Comparison of ENCODE assay signal across 21 cellular contexts in genomic region chr7:40583653-40584424, GRCh38.
DNase-seq lines count a peak whose midpoint lies in the region; ATAC-seq, FAIRE-seq and TF ChIP-seq lines count a peak whose summit lies in the region.
"Had no signal": no experiment of that assay in that cellular context is flagged by ENCODE, and none has a peak within 500 bp of the region (broad histone marks: within the 10 kb centered on the region; RNA-seq: fewer than 3 reads in every experiment).

No MANE protein-coding gene starts in this region.

- no peak overlapping the region for H3K27ac Mint-ChIP-seq in stimulated activated naive CD8-positive, alpha-beta T cell treated with anti-CD3 and anti-CD28 coated beads, Interleukin-15, amount 100 ng/mL, for 72 hours
- no peak overlapping the region for H3K27ac Mint-ChIP-seq in activated T-helper 2 cell treated with anti-CD3 and anti-CD28 coated beads, Interferon-gamma antibody, Interleukin-2, Interleukin-4, amounts not matched to agents 10 μg/mL and 5 μg/mL and 100 μg/mL, durations not matched to agents 14 hours and 24 hours and 36 hours
- H3K27ac Mint-ChIP-seq: activated naive CD4-positive, alpha-beta T cell treated with anti-CD3 and anti-CD28 coated beads, Interleukin-2, amount 50 U/mL, for 72 hours; naive thymus-derived CD4-positive, alpha-beta T cell; stimulated activated memory B cell treated with anti-CD40 and anti-IgM and Interleukin-4, amounts not matched to agents 10 μg/mL and 1 μg/mL and 100 μg/mL, for 72 hours had no signal

- peaks cover 6% of the 10 kb centered on the region for H3K4me1 Mint-ChIP-seq in stimulated activated naive CD8-positive, alpha-beta T cell treated with anti-CD3 and anti-CD28 coated beads, Interleukin-15, amount 100 ng/mL, for 72 hours
- no peaks in the 10 kb centered on the region for H3K4me1 Mint-ChIP-seq in activated T-helper 2 cell treated with anti-CD3 and anti-CD28 coated beads, Interferon-gamma antibody, Interleukin-2, Interleukin-4, amounts not matched to agents 10 μg/mL and 5 μg/mL and 100 μg/mL, durations not matched to agents 14 hours and 24 hours and 36 hours (ENCODE audit: low read depth)
- H3K4me1 Mint-ChIP-seq: stimulated activated memory B cell treated with anti-CD40 and anti-IgM and Interleukin-4, amounts not matched to agents 10 μg/mL and 1 μg/mL and 100 μg/mL, for 72 hours had no signal

- peak in 5 of 8 donors; percentile 24 to 85 (median 69) for ATAC-seq in heart right ventricle
- ATAC-seq in left ventricle myocardium superior: peak; percentile 81
- ATAC-seq in stimulated activated naive CD8-positive, alpha-beta T cell treated with anti-CD3 and anti-CD28 coated beads, Interleukin-15, amount 100 ng/mL, for 72 hours: no peak
- no peak for ATAC-seq in activated CD4-positive, CD25-positive, alpha-beta regulatory T cell treated with anti-CD3 and anti-CD28 coated beads, Interleukin-2, amount 50 U/mL, for 24 hours
- ATAC-seq: activated naive CD4-positive, alpha-beta T cell treated with anti-CD3 and anti-CD28 coated beads, Interleukin-2, amount 50 U/mL, for 72 hours; body of pancreas; naive thymus-derived CD4-positive, alpha-beta T cell; psoas muscle; stimulated activated memory B cell treated with anti-CD40 and anti-IgM and Interleukin-4, amounts not matched to agents 10 μg/mL and 1 μg/mL and 100 μg/mL, for 72 hours had no signal

- intact Hi-C loops in heart right ventricle (cut with DNase I) (no loop called here), cardiac septum (cut with DNase I) (no loop called here), ascending aorta (cut with DNase I) (no loop called here), left ventricle myocardium superior (cut with micrococcal nuclease) (no loop called here)
- intact Hi-C loops in activated T-helper 2 cell treated with anti-CD3 and anti-CD28 coated beads, Interferon-gamma antibody, Interleukin-2, Interleukin-4, amounts not matched to agents 10 μg/mL and 5 μg/mL and 100 μg/mL, durations not matched to agents 14 hours and 24 hours and 36 hours (cut with micrococcal nuclease): no loop called here

- peaks cover 7% of the 10 kb centered on the region for H3K27me3 Mint-ChIP-seq in stimulated activated naive CD8-positive, alpha-beta T cell treated with anti-CD3 and anti-CD28 coated beads, Interleukin-15, amount 100 ng/mL, for 72 hours
- H3K27me3 Mint-ChIP-seq in activated T-helper 2 cell treated with anti-CD3 and anti-CD28 coated beads, Interferon-gamma antibody, Interleukin-2, Interleukin-4, amounts not matched to agents 10 μg/mL and 5 μg/mL and 100 μg/mL, durations not matched to agents 14 hours and 24 hours and 36 hours (ENCODE audit: low read depth): no peaks in the 10 kb centered on the region
- H3K27me3 Mint-ChIP-seq: naive thymus-derived CD4-positive, alpha-beta T cell; stimulated activated memory B cell treated with anti-CD40 and anti-IgM and Interleukin-4, amounts not matched to agents 10 μg/mL and 1 μg/mL and 100 μg/mL, for 72 hours had no signal

- H3K27ac ChIP-seq in heart right ventricle (peak overlapping the region in 3 of 10 donors; percentile 2 to 50 (median 12)), ascending aorta (peak overlapping the region; percentile 58 to 67)
- H3K27ac ChIP-seq: body of pancreas, C4-2B, psoas muscle, VCaP had no signal

- H3K36me3 Mint-ChIP-seq in activated T-helper 2 cell treated with anti-CD3 and anti-CD28 coated beads, Interferon-gamma antibody, Interleukin-2, Interleukin-4, amounts not matched to agents 10 μg/mL and 5 μg/mL and 100 μg/mL, durations not matched to agents 14 hours and 24 hours and 36 hours (ENCODE audit: low read depth): no peaks in the 10 kb centered on the region
- H3K36me3 Mint-ChIP-seq: activated naive CD4-positive, alpha-beta T cell treated with anti-CD3 and anti-CD28 coated beads, Interleukin-2, amount 50 U/mL, for 72 hours; naive thymus-derived CD4-positive, alpha-beta T cell; stimulated activated memory B cell treated with anti-CD40 and anti-IgM and Interleukin-4, amounts not matched to agents 10 μg/mL and 1 μg/mL and 100 μg/mL, for 72 hours had no signal

- H3K9me3 ChIP-seq in heart right ventricle (no peaks in the 10 kb centered on the region), ascending aorta (no peaks in the 10 kb centered on the region)
- H3K9me3 ChIP-seq: body of pancreas, MG63, psoas muscle had no signal

- no peaks in the 10 kb centered on the region for H3K36me3 ChIP-seq in heart right ventricle
- H3K36me3 ChIP-seq in ascending aorta: no peaks in the 10 kb centered on the region
- H3K36me3 ChIP-seq: MG63 had no signal

- H3K27me3 ChIP-seq in heart right ventricle: no peaks in the 10 kb centered on the region
- H3K27me3 ChIP-seq in ascending aorta: no peaks in the 10 kb centered on the region
- H3K27me3 ChIP-seq: body of pancreas, MG63 had no signal

- H3K4me1 ChIP-seq in heart right ventricle (peaks cover 0 to 5% (median 0%) of the 10 kb centered on the region in 9 donors), ascending aorta (peaks cover 0 to 22% of the 10 kb centered on the region in 2 donors)
- H3K4me1 ChIP-seq: body of pancreas, psoas muscle had no signal

- TF ChIP-seq CTCF in heart right ventricle (IDR thresholded peaks at IDR 0.05): no peak
- no peak for TF ChIP-seq CTCF in ascending aorta (IDR thresholded peaks at IDR 0.05)

- H3K4me3 Mint-ChIP-seq in stimulated activated naive CD8-positive, alpha-beta T cell treated with anti-CD3 and anti-CD28 coated beads, Interleukin-15, amount 100 ng/mL, for 72 hours: no peak overlapping the region
- H3K4me3 Mint-ChIP-seq in activated T-helper 2 cell treated with anti-CD3 and anti-CD28 coated beads, Interferon-gamma antibody, Interleukin-2, Interleukin-4, amounts not matched to agents 10 μg/mL and 5 μg/mL and 100 μg/mL, durations not matched to agents 14 hours and 24 hours and 36 hours (ENCODE audit: low read depth): no peak overlapping the region
- H3K4me3 Mint-ChIP-seq: naive thymus-derived CD4-positive, alpha-beta T cell; stimulated activated memory B cell treated with anti-CD40 and anti-IgM and Interleukin-4, amounts not matched to agents 10 μg/mL and 1 μg/mL and 100 μg/mL, for 72 hours had no signal

- no peak overlapping the region for H3K4me3 ChIP-seq in heart right ventricle
- no peak overlapping the region for H3K4me3 ChIP-seq in ascending aorta
- H3K4me3 ChIP-seq: body of pancreas, lung, MG63, psoas muscle had no signal

- no peaks in the 10 kb centered on the region for H3K9me3 Mint-ChIP-seq in stimulated activated naive CD8-positive, alpha-beta T cell treated with anti-CD3 and anti-CD28 coated beads, Interleukin-15, amount 100 ng/mL, for 72 hours
- no peaks in the 10 kb centered on the region for H3K9me3 Mint-ChIP-seq in activated T-helper 2 cell treated with anti-CD3 and anti-CD28 coated beads, Interferon-gamma antibody, Interleukin-2, Interleukin-4, amounts not matched to agents 10 μg/mL and 5 μg/mL and 100 μg/mL, durations not matched to agents 14 hours and 24 hours and 36 hours
- H3K9me3 Mint-ChIP-seq: activated naive CD4-positive, alpha-beta T cell treated with anti-CD3 and anti-CD28 coated beads, Interleukin-2, amount 50 U/mL, for 72 hours; naive thymus-derived CD4-positive, alpha-beta T cell; stimulated activated memory B cell treated with anti-CD40 and anti-IgM and Interleukin-4, amounts not matched to agents 10 μg/mL and 1 μg/mL and 100 μg/mL, for 72 hours had no signal

- 56 to 61% methylated on average over 5 of the region's 5 CpGs for WGBS in heart right ventricle, 2 donors

- peak in 1 of 2 donors; percentile 4 for DNase-seq in heart right ventricle
- DNase-seq in cardiac septum (ENCODE audit: low spot score): no peak
- no peak for DNase-seq in ascending aorta (ENCODE audit: low spot score in 2 of 2)
- DNase-seq in left ventricle myocardium superior: no peak
- peak; percentile 18 for DNase-seq in urothelium cell line (ENCODE audit: low spot score)
- no peak for DNase-seq in stimulated activated naive CD8-positive, alpha-beta T cell treated with anti-CD3 and anti-CD28 coated beads, Interleukin-15, amount 100 ng/mL, for 72 hours
- no peak for DNase-seq in activated T-helper 2 cell treated with anti-CD3 and anti-CD28 coated beads, Interferon-gamma antibody, Interleukin-2, Interleukin-4, amounts not matched to agents 10 μg/mL and 5 μg/mL and 100 μg/mL, durations not matched to agents 14 hours and 24 hours and 36 hours (ENCODE audit: low spot score)
- DNase-seq: activated T-cell treated with anti-CD3 and anti-CD28 coated beads, Interleukin-2, amount 50 U/mL, for 48 hours; body of pancreas; cortex of kidney; head of caudate nucleus; MG63; naive thymus-derived CD4-positive, alpha-beta T cell; NCI-H2227 treated with DMSO at 0.1 percent for 48 hours; psoas muscle had no signal

- FAIRE-seq in urothelium cell line (lab: Jason Lieb, UNC): peak; percentile 66

Comparison
In these comparisons a context has a peak if more than half of its experiments do, and no peak if none do; other contexts are left out.
1. ATAC-seq: peak in heart right ventricle (5 of 8) and left ventricle myocardium superior (single experiment); none in stimulated activated naive CD8-positive, alpha-beta T cell treated with anti-CD3 and anti-CD28 coated beads, Interleukin-15, amount 100 ng/mL, for 72 hours (single experiment) and activated CD4-positive, CD25-positive, alpha-beta regulatory T cell treated with anti-CD3 and anti-CD28 coated beads, Interleukin-2, amount 50 U/mL, for 24 hours (0 of 2).